ENCODE assay signal across 8 cellular contexts in genomic region chr17:2711608-2712299, GRCh38. TPM values are rescaled to one million over a fixed set of nuclear protein-coding genes. Genes with fewer than 3 reads are reported as not detected.
DNase-seq lines count a peak whose midpoint lies in the region; ATAC-seq and TF ChIP-seq lines count a peak whose summit lies in the region.

TSS of gene CLUH (minus strand) at chr17:2711764. CDS start at chr17:2711661, 103 bp downstream.

- H3K27ac ChIP-seq in GM23248, result peak within 1 kb of the TSS; percentile 37
- peak within 1 kb of the TSS; percentile 67 for H3K27ac ChIP-seq in RWPE2 (ENCODE audit: poor library complexity, severe bottlenecking)

- no peaks in the 10 kb centered on the region for H3K36me3 Mint-ChIP-seq in activated T-helper 2 cell treated with anti-CD3 and anti-CD28 coated beads, Interferon-gamma antibody, Interleukin-2, Interleukin-4, amounts not matched to agents 10 μg/mL and 5 μg/mL and 100 μg/mL, durations not matched to agents 14 hours and 24 hours and 36 hours (ENCODE audit: low read depth)
- H3K36me3 Mint-ChIP-seq in natural killer cell treated with Interleukin-12 subunit alpha and Interleukin-12 subunit beta and Interleukin-15 and Interleukin-18, amount 100 ng/mL, for 72 hours, result no peaks in the 10 kb centered on the region

- H2AFZ ChIP-seq in GM23248, result peak within 1 kb of the TSS; percentile 78

- H3K9me3 ChIP-seq in GM23248 (ENCODE audit: low read depth) (no peaks in the 10 kb centered on the region), RWPE2 (ENCODE audit: severe bottlenecking) (no peaks in the 10 kb centered on the region)

- no peaks in the 10 kb centered on the region for H3K27me3 Mint-ChIP-seq in activated T-helper 2 cell treated with anti-CD3 and anti-CD28 coated beads, Interferon-gamma antibody, Interleukin-2, Interleukin-4, amounts not matched to agents 10 μg/mL and 5 μg/mL and 100 μg/mL, durations not matched to agents 14 hours and 24 hours and 36 hours (ENCODE audit: low read depth)
- H3K27me3 Mint-ChIP-seq in natural killer cell treated with Interleukin-12 subunit alpha and Interleukin-12 subunit beta and Interleukin-15 and Interleukin-18, amount 100 ng/mL, for 72 hours, result no peaks in the 10 kb centered on the region

- WGBS in GM23248 (ENCODE audit: low coverage in 1 of 2, low lambda C conversion rate in 2 of 2, missing lambda C conversion rate in 2 of 2), 2 experiments, result 1 to 2% methylated on average over 38 to 70 of the region's 76 CpGs

- H3K27me3 ChIP-seq in GM23248 (replicated peaks; ENCODE audit: insufficient read depth) (no peaks in the 10 kb centered on the region), RWPE2 (ENCODE audit: insufficient read depth, poor library complexity, severe bottlenecking) (no peaks in the 10 kb centered on the region)

- intact Hi-C loops in activated T-helper 2 cell treated with anti-CD3 and anti-CD28 coated beads, Interferon-gamma antibody, Interleukin-2, Interleukin-4, amounts not matched to agents 10 μg/mL and 5 μg/mL and 100 μg/mL, durations not matched to agents 14 hours and 24 hours and 36 hours (cut with micrococcal nuclease), result no loop called here

- H3K36me3 ChIP-seq in GM23248 (ENCODE audit: low read depth), result no peaks in the 10 kb centered on the region
- H3K36me3 ChIP-seq in RWPE2 (ENCODE audit: low read depth), result no peaks in the 10 kb centered on the region; the same call in 1 of the 2 replicates

- H4K20me1 ChIP-seq in GM23248 (ENCODE audit: insufficient read depth), result no peaks in the 10 kb centered on the region

- DNase-seq in EH (ENCODE audit: low read depth) (peak; percentile 96), GM23248 (peak; percentile 99), Kasumi-1 (lab: John Stamatoyannopoulos, UW) (peak; percentile 69 to 71), RWPE2 (ENCODE audit: low spot score) (peak; percentile 94), fibroblast of peridontal ligament (ENCODE audit: extremely low read depth) (peak; percentile 95)
- DNase-seq in activated T-helper 2 cell treated with anti-CD3 and anti-CD28 coated beads, Interferon-gamma antibody, Interleukin-2, Interleukin-4, amounts not matched to agents 10 μg/mL and 5 μg/mL and 100 μg/mL, durations not matched to agents 14 hours and 24 hours and 36 hours (ENCODE audit: low spot score), result peak; percentile 96
- peak; percentile 99 for DNase-seq in natural killer cell treated with Interleukin-12 subunit alpha and Interleukin-12 subunit beta and Interleukin-15 and Interleukin-18, amount 100 ng/mL, for 72 hours (ENCODE audit: low spot score)
- DNase-seq in stimulated activated naive CD4-positive, alpha-beta T cell treated with Interleukin-2 at 50 U/mL for 16 hours (lab: John Stamatoyannopoulos, UW), result peak; percentile 96

- no peaks in the 10 kb centered on the region for H3K9me2 ChIP-seq in GM23248 (ENCODE audit: insufficient read depth)

- no peaks in the 10 kb centered on the region for H3F3A ChIP-seq in GM23248 (ENCODE audit: insufficient read depth)

- H3K9me3 Mint-ChIP-seq in activated T-helper 2 cell treated with anti-CD3 and anti-CD28 coated beads, Interferon-gamma antibody, Interleukin-2, Interleukin-4, amounts not matched to agents 10 μg/mL and 5 μg/mL and 100 μg/mL, durations not matched to agents 14 hours and 24 hours and 36 hours, result no peaks in the 10 kb centered on the region
- H3K9me3 Mint-ChIP-seq in natural killer cell treated with Interleukin-12 subunit alpha and Interleukin-12 subunit beta and Interleukin-15 and Interleukin-18, amount 100 ng/mL, for 72 hours, result no peaks in the 10 kb centered on the region

- TF ChIP-seq CTCF in RWPE2 (IDR thresholded peaks at IDR 0.05; ENCODE audit: poor library complexity, severe bottlenecking), result no peak

- H3K4me1 ChIP-seq in GM23248 (ENCODE audit: insufficient read depth) (peaks cover 19% of the 10 kb centered on the region), RWPE2 (ENCODE audit: insufficient read depth, poor library complexity, severe bottlenecking) (peaks cover 4% of the 10 kb centered on the region)

- in situ Hi-C loops in GM23248 (cut with MboI), result no loop called here

- H3K4me2 ChIP-seq in GM23248 (ENCODE audit: unreplicated experiment), result peak within 1 kb of the TSS; percentile 89

- H3K4me3 Mint-ChIP-seq in activated T-helper 2 cell treated with anti-CD3 and anti-CD28 coated beads, Interferon-gamma antibody, Interleukin-2, Interleukin-4, amounts not matched to agents 10 μg/mL and 5 μg/mL and 100 μg/mL, durations not matched to agents 14 hours and 24 hours and 36 hours (ENCODE audit: low read depth), result peak within 1 kb of the TSS; percentile 92
- peak within 1 kb of the TSS; percentile 91 for H3K4me3 Mint-ChIP-seq in natural killer cell treated with Interleukin-12 subunit alpha and Interleukin-12 subunit beta and Interleukin-15 and Interleukin-18, amount 100 ng/mL, for 72 hours

- H3K4me3 ChIP-seq in GM23248 (peak within 1 kb of the TSS; percentile 76), RWPE2 (ENCODE audit: severe bottlenecking) (peak within 1 kb of the TSS; percentile 58)

- H3K4me1 Mint-ChIP-seq in activated T-helper 2 cell treated with anti-CD3 and anti-CD28 coated beads, Interferon-gamma antibody, Interleukin-2, Interleukin-4, amounts not matched to agents 10 μg/mL and 5 μg/mL and 100 μg/mL, durations not matched to agents 14 hours and 24 hours and 36 hours (ENCODE audit: low read depth), result peaks cover 30% of the 10 kb centered on the region
- peaks cover 25 to 30% of the 10 kb centered on the region in 2 donors for H3K4me1 Mint-ChIP-seq in natural killer cell treated with Interleukin-12 subunit alpha and Interleukin-12 subunit beta and Interleukin-15 and Interleukin-18, amount 100 ng/mL, for 72 hours (ENCODE audit: low read depth in 2 of 2)

- H3K9ac ChIP-seq in GM23248, result peak within 1 kb of the TSS; percentile 81

- ATAC-seq in RWPE2 (ENCODE audit: low read depth), result peak; percentile 80
- ATAC-seq in natural killer cell treated with Interleukin-12 subunit alpha and Interleukin-12 subunit beta and Interleukin-15 and Interleukin-18, amount 100 ng/mL, for 72 hours, result peak; percentile 94 to 96

- peak within 1 kb of the TSS; percentile 91 for H3K27ac Mint-ChIP-seq in activated T-helper 2 cell treated with anti-CD3 and anti-CD28 coated beads, Interferon-gamma antibody, Interleukin-2, Interleukin-4, amounts not matched to agents 10 μg/mL and 5 μg/mL and 100 μg/mL, durations not matched to agents 14 hours and 24 hours and 36 hours
- peak within 1 kb of the TSS; percentile 82 for H3K27ac Mint-ChIP-seq in natural killer cell treated with Interleukin-12 subunit alpha and Interleukin-12 subunit beta and Interleukin-15 and Interleukin-18, amount 100 ng/mL, for 72 hours

- H3K79me2 ChIP-seq in GM23248 (ENCODE audit: insufficient read depth), result peaks cover 45% of the 10 kb centered on the region

RNA-seq across cellular contexts. Expression of gene CLUH, which starts in this region (rescaled TPM):
- 26.1 and 32.7 TPM in 2 replicates for total RNA-seq in GM23248 (2014; rRNA removed; shearing (Covaris generic))
- 16.3 and 16.9 TPM in 2 replicates for polyA plus RNA-seq in GM23248 (2016; fragmentation: Nextera tagmentation; extraction: Ambion mirVana)
- total RNA-seq in activated T-helper 2 cell treated with anti-CD3 and anti-CD28 coated beads, Interferon-gamma antibody, Interleukin-2, Interleukin-4, amounts not matched to agents 10 μg/mL and 5 μg/mL and 100 μg/mL, durations not matched to agents 14 hours and 24 hours and 36 hours, result 129 and 130 TPM in 2 replicates
- 100 to 1,000 TPM in 1 of 2 donors, 10 to 100 TPM in 1; 65.7 to 195 TPM for total RNA-seq in natural killer cell treated with Interleukin-12 subunit alpha and Interleukin-12 subunit beta and Interleukin-15 and Interleukin-18, amount 100 ng/mL, for 72 hours

Comparison
In these comparisons a context has a peak if more than half of its experiments do, and no peak if none do; other contexts are left out.
1. Peak in every context shown above with its lines: DNase-seq, ATAC-seq, H3K4me3 ChIP-seq and H3K27ac ChIP-seq.